26 cellular contexts compared by ENCODE assay signal in the genomic region with DNA sequence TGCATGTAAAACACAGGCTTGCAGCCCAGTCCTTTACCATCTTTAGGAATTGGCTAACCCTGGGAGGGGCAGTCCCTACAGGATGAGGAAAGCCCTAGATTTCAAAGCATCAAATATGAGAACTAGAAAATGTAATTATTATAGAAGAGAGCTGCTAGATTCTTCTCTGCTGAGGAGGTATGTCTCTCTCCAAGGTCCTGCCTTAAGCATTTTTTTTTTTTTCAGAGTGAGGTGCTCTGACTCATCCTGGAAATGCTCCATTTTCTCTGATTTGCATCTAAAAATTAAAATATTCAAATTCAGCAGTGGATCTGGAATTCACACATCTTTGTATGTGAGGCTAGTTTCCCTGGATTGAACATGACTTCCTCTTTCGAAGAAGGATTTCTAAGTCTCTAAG.
"Had no signal": no experiment of that assay in that cellular context is flagged by ENCODE, and none has a peak within 500 bp of the region (broad histone marks: within the 10 kb centered on the region; RNA-seq: fewer than 3 reads in every experiment).

No MANE protein-coding gene starts in this region.

- H3K4me1 ChIP-seq: Peyer's patch, SJSA1 had no signal

- H3K9me3 ChIP-seq: Peyer's patch, SJSA1 had no signal

- H3K27me3 ChIP-seq: brain microvascular endothelial cell, Peyer's patch, SJSA1 had no signal

- ATAC-seq: activated CD8-positive, alpha-beta memory T cell treated with anti-CD3 and anti-CD28 coated beads, Interleukin-2, amount 10 ng/mL, durations not matched to agents 7 days and 5 days; activated naive CD4-positive, alpha-beta T cell treated with anti-CD3 and anti-CD28 coated beads, Interleukin-2, amount 50 U/mL, for 72 hours; activated naive CD8-positive, alpha-beta T cell treated with anti-CD3 and anti-CD28 coated beads, Interleukin-2, amount 50 U/mL, for 24 hours; activated T-cell treated with anti-CD3 and anti-CD28 coated beads, Interleukin-2, amount 50 U/mL, for 4 hours; SK-N-SH treated with all-trans-retinoic acid at 6 μM for 48 hours had no signal

- H3K27ac ChIP-seq: brain microvascular endothelial cell, cardiac muscle cell, Peyer's patch, SJSA1 had no signal

- H3K4me3 ChIP-seq: cardiac muscle cell, Peyer's patch, SJSA1 had no signal

- H3K36me3 ChIP-seq: brain microvascular endothelial cell, cardiac muscle cell, Peyer's patch, SJSA1 had no signal

- DNase-seq: activated CD4-positive, alpha-beta T cell treated with anti-CD3 and anti-CD28 coated beads, Interleukin-2, amount 10 ng/mL, durations not matched to agents 24 days and 14 days; activated CD4-positive, alpha-beta T cell treated with anti-CD3 and anti-CD28 coated beads, Interleukin-2, amount 50 U/mL, for 48 hours; activated CD4-positive, CD25-positive, alpha-beta regulatory T cell treated with anti-CD3 and anti-CD28 coated beads, Interleukin-2, amount 50 U/mL, for 72 hours; activated CD8-positive, alpha-beta memory T cell treated with anti-CD3 and anti-CD28 coated beads, Interleukin-2, amount 10 ng/mL, durations not matched to agents 7 days and 5 days; activated effector memory CD4-positive, alpha-beta T cell treated with anti-CD3 and anti-CD28 coated beads, Interleukin-2, amount 50 U/mL, for 16 hours; activated naive CD4-positive, alpha-beta T cell treated with Interleukin-2 at 50 U/mL for 16 hours; activated naive CD8-positive, alpha-beta T cell treated with anti-CD3 and anti-CD28 coated beads, Interleukin-2, amount 50 U/mL, for 24 hours; activated T-cell treated with anti-CD3 and anti-CD28 coated beads, Interleukin-2, amount 50 U/mL, for 4 hours; amniotic stem cell; brain microvascular endothelial cell; MM.1S; NCI-H1105 treated with DMSO at 0.1 percent for 48 hours; NCI-H1436 treated with DMSO at 0.1 percent for 48 hours; NCI-H187; NCI-H2081; NCI-H446; NCI-H524 treated with DMSO at 0.1 percent for 48 hours; NCI-H774; NK-92 treated with Interleukin-12 subunit alpha and Interleukin-12 subunit beta, amount 100 ng/mL, for 24 hours; Peyer's patch; SHP77; SW 1271 had no signal
